10 cellular contexts compared by ENCODE assay signal in the genomic region with DNA sequence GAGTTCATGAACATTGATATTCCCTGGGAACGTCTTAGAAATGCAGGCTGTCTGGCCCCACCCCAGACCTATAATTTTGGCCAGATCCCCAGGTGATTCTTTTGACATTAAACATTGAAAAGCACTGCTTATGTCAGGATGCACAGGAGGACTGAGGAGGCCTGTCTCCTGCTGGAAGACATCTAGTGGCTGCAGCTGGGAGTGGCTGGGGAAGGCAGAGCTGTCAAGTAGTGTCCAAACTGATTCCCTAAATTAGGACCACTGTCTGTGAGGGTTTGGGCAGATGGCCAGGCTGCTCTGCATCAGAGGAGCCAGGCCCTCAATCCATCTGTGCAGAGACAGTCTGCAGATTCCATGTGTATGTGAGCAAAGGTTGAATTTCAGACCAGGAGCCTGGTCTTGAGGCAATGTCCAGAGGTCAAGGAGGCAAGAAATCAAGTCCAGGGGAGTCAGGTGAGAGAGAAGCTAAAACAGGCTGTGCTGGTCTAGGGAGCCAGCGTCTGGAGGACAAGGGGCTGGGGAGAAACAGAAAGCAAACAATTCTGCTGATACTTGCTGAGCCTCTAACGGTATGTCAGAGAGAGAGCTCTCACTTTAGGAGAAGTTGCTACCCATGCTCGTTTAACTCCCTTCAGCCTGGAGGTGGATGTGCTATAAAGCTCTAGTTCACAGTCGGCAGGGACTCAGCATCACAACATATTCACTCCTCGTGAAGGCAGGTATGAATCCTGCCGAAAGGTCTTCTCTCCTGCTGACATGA.
DNase-seq lines count a peak whose midpoint lies in the region; ATAC-seq and TF ChIP-seq lines count a peak whose summit lies in the region.
"Had no signal": no experiment of that assay in that cellular context is flagged by ENCODE, and none has a peak within 500 bp of the region (broad histone marks: within the 10 kb centered on the region; RNA-seq: fewer than 3 reads in every experiment).

No MANE protein-coding gene starts in this region.

- H3K9me3 Mint-ChIP-seq in T-helper 1 cell treated with Interleukin-12 subunit alpha and Interleukin-12 subunit beta and Interleukin-4 antibody, amounts not matched to agents 30 μg/mL and 1 μg/mL, for 36 hours, result peaks cover 8% of the 10 kb centered on the region

- H3K79me2 ChIP-seq in parathyroid adenoma, result no peaks in the 10 kb centered on the region

- H3K9ac ChIP-seq in parathyroid adenoma, result no peak overlapping the region

- H3K4me1 ChIP-seq in parathyroid adenoma, result peaks cover 10% of the 10 kb centered on the region

- H3K27ac ChIP-seq in parathyroid adenoma, result no peak overlapping the region

- H3K36me3 ChIP-seq in parathyroid adenoma (ENCODE audit: control insufficient read depth, insufficient read depth, low read length), result no peaks in the 10 kb centered on the region

- no peaks in the 10 kb centered on the region for H3K9me3 ChIP-seq in parathyroid adenoma (ENCODE audit: control insufficient read depth, low read length)

- no peak overlapping the region for H3K4me3 ChIP-seq in parathyroid adenoma (ENCODE audit: low read depth, low read length)

- peak overlapping the region; percentile 40 for H3K4me3 Mint-ChIP-seq in T-helper 1 cell treated with Interleukin-12 subunit alpha and Interleukin-12 subunit beta and Interleukin-4 antibody, amounts not matched to agents 30 μg/mL and 1 μg/mL, for 36 hours
- H3K4me3 Mint-ChIP-seq: B cell, naive B cell had no signal

- peak; percentile 71 for ATAC-seq in HG02973 (IDR thresholded peaks at IDR 0.05; ENCODE audit: unreplicated experiment)
- ATAC-seq in GM18870 (IDR thresholded peaks at IDR 0.05; ENCODE audit: unreplicated experiment), result no peak

- peak; percentile 31 for TF ChIP-seq CTCF in parathyroid adenoma (IDR thresholded peaks at IDR 0.05)

- peaks cover 15% of the 10 kb centered on the region for H3K36me3 Mint-ChIP-seq in T-helper 1 cell treated with Interleukin-12 subunit alpha and Interleukin-12 subunit beta and Interleukin-4 antibody, amounts not matched to agents 30 μg/mL and 1 μg/mL, for 36 hours (ENCODE audit: low read depth)
- H3K36me3 Mint-ChIP-seq: naive B cell had no signal

- H3K4me1 Mint-ChIP-seq in T-helper 1 cell treated with Interleukin-12 subunit alpha and Interleukin-12 subunit beta and Interleukin-4 antibody, amounts not matched to agents 30 μg/mL and 1 μg/mL, for 36 hours (ENCODE audit: low read depth), result peaks cover 60% of the 10 kb centered on the region
- H3K4me1 Mint-ChIP-seq: B cell, naive B cell had no signal

- no peaks in the 10 kb centered on the region for H3K27me3 ChIP-seq in parathyroid adenoma (ENCODE audit: control insufficient read depth, insufficient read depth, low read length)

- peak overlapping the region; percentile 50 for H3K27ac Mint-ChIP-seq in T-helper 1 cell treated with Interleukin-12 subunit alpha and Interleukin-12 subunit beta and Interleukin-4 antibody, amounts not matched to agents 30 μg/mL and 1 μg/mL, for 36 hours
- H3K27ac Mint-ChIP-seq: B cell had no signal

- H2AFZ ChIP-seq in parathyroid adenoma, result no peak overlapping the region

- H3K4me2 ChIP-seq in parathyroid adenoma (ENCODE audit: low read length), result no peak overlapping the region

- DNase-seq in NCI-H1436 (lab: John Stamatoyannopoulos, UW) (peak; percentile 15), NCI-H1436 treated with DMSO at 0.1 percent for 48 hours (lab: John Stamatoyannopoulos, UW) (no peak), fibroblast of gingiva (ENCODE audit: low read depth) (peak; percentile 30), globus pallidus (ENCODE audit: low spot score) (no peak)
- DNase-seq: naive B cell had no signal

- H3K27me3 Mint-ChIP-seq in T-helper 1 cell treated with Interleukin-12 subunit alpha and Interleukin-12 subunit beta and Interleukin-4 antibody, amounts not matched to agents 30 μg/mL and 1 μg/mL, for 36 hours (ENCODE audit: low read depth), result no peaks in the 10 kb centered on the region
- H3K27me3 Mint-ChIP-seq: B cell had no signal

Comparison
In these comparisons a context has a peak if more than half of its experiments do, and no peak if none do; other contexts are left out.
1. DNase-seq: peak in NCI-H1436 (single experiment) and fibroblast of gingiva (single experiment); none in NCI-H1436 treated with DMSO at 0.1 percent for 48 hours (single experiment) and globus pallidus (single experiment).